In genomic region chr5:108360280-108360679, GRCh38 we compare ENCODE assay signal across 24 cellular contexts.
"Had no signal": no experiment of that assay in that cellular context is flagged by ENCODE, and none has a peak within 500 bp of the region (broad histone marks: within the 10 kb centered on the region; RNA-seq: fewer than 3 reads in every experiment).

No MANE protein-coding gene starts in this region.

- DNase-seq: colonic mucosa; cortex of kidney; effector CD8-positive, alpha-beta T cell; effector memory CD8-positive, alpha-beta T cell; foreskin keratinocyte; heart left ventricle; hypothalamus; immature natural killer cell; islet precursor cell; kidney; kidney glomerular epithelial cell; left colon; left ventricle myocardium superior; lower lobe of right lung; mesenchymal stem cell; mucosa of descending colon; naive B cell; naive thymus-derived CD8-positive, alpha-beta T cell had no signal

- H3K9me3 ChIP-seq: colonic mucosa, esophagus muscularis mucosa, gastroesophageal sphincter, heart left ventricle, lower lobe of right lung, mucosa of descending colon had no signal

- H3K27me3 Mint-ChIP-seq: dendritic cell treated with granulocyte-macrophage colony-stimulating factor and Interleukin-4, amounts not matched to agents 40 ng/mL and 50 ng/mL, for 4 days; effector memory CD8-positive, alpha-beta T cell; naive B cell; naive thymus-derived CD8-positive, alpha-beta T cell had no signal

- H3K4me3 ChIP-seq: colonic mucosa, esophagus muscularis mucosa, gastroesophageal sphincter, heart left ventricle, hepatocyte, lower lobe of right lung, mucosa of descending colon had no signal

- H3K4me1 Mint-ChIP-seq: naive B cell had no signal

- H3K36me3 ChIP-seq: colonic mucosa had no signal

- H3K4me1 ChIP-seq: colonic mucosa, esophagus muscularis mucosa, foreskin keratinocyte, gastroesophageal sphincter, lower lobe of right lung had no signal

- H3K27ac Mint-ChIP-seq: dendritic cell treated with granulocyte-macrophage colony-stimulating factor and Interleukin-4, amounts not matched to agents 40 ng/mL and 50 ng/mL, for 4 days; effector memory CD8-positive, alpha-beta T cell; immature natural killer cell; mesothelial cell of epicardium; naive thymus-derived CD8-positive, alpha-beta T cell had no signal

- H3K4me3 Mint-ChIP-seq: dendritic cell treated with granulocyte-macrophage colony-stimulating factor and Interleukin-4, amounts not matched to agents 40 ng/mL and 50 ng/mL, for 4 days; effector memory CD8-positive, alpha-beta T cell; immature natural killer cell; mesothelial cell of epicardium; naive B cell; naive thymus-derived CD8-positive, alpha-beta T cell had no signal

- H3K27ac ChIP-seq: colonic mucosa, esophagus muscularis mucosa, foreskin keratinocyte, gastroesophageal sphincter, heart left ventricle, hepatocyte, lower lobe of right lung had no signal

- H3K9me3 Mint-ChIP-seq: dendritic cell treated with granulocyte-macrophage colony-stimulating factor and Interleukin-4, amounts not matched to agents 40 ng/mL and 50 ng/mL, for 4 days; effector memory CD8-positive, alpha-beta T cell; immature natural killer cell; naive B cell; naive thymus-derived CD8-positive, alpha-beta T cell had no signal

- H3K27me3 ChIP-seq: colonic mucosa, esophagus muscularis mucosa, foreskin keratinocyte, gastroesophageal sphincter, heart left ventricle, hepatocyte had no signal

- ATAC-seq: effector memory CD8-positive, alpha-beta T cell; foreskin keratinocyte; gastroesophageal sphincter; heart left ventricle; left colon; left lobe of liver; left ventricle myocardium superior; lower lobe of right lung; mucosa of descending colon; naive thymus-derived CD8-positive, alpha-beta T cell had no signal
